Comparison of ENCODE assay signal across 1 cellular context in the genomic region with DNA sequence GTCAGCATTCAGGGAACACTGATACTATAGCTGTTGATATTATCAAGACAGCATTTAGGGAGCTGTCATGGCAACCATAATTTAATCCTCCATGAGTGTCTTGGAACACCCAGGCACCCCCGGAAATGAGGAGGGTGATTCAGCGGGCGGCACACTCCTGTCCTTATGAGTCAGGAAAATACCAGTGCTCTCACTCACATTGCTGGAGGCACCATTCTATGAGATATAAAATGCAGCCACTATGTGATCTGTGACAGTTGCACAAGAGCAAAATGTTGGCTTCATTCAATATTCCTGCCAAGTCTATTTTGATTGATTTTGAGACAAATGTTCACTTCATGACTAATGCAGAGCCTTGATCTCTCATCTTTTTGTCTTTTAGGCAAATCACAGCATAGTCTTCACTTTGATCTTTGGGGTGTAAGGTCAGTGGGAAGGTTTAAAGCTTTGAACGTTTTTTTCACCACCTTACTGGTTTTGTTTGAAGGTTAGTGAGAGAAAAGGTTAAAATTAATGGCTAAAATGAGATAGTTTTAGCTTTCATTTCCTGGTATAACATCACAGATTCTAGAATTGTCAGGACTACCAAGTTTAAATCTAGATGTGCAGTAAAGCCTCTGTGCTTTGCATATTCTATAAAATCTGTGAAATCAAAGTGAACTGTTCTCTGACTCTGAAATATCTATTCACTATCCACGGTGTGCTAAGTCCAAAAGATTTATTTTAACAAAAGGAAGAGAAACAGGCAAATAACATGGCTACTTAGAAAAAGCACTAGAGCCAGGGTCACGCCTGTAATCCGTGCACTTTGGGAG.
TF ChIP-seq lines count a peak whose summit lies in the region.

No MANE protein-coding gene starts in this region.

TF ChIP-seq in K562, 482 proteins besides CTCF, POLR2A, EP300 and RAD21 (continued from another document and continues in another):
- TF ChIP-seq CTBP1 (IDR thresholded peaks at IDR 0.05; ENCODE audit: borderline replicate concordance): no peak
- TF ChIP-seq, protein P1, sequence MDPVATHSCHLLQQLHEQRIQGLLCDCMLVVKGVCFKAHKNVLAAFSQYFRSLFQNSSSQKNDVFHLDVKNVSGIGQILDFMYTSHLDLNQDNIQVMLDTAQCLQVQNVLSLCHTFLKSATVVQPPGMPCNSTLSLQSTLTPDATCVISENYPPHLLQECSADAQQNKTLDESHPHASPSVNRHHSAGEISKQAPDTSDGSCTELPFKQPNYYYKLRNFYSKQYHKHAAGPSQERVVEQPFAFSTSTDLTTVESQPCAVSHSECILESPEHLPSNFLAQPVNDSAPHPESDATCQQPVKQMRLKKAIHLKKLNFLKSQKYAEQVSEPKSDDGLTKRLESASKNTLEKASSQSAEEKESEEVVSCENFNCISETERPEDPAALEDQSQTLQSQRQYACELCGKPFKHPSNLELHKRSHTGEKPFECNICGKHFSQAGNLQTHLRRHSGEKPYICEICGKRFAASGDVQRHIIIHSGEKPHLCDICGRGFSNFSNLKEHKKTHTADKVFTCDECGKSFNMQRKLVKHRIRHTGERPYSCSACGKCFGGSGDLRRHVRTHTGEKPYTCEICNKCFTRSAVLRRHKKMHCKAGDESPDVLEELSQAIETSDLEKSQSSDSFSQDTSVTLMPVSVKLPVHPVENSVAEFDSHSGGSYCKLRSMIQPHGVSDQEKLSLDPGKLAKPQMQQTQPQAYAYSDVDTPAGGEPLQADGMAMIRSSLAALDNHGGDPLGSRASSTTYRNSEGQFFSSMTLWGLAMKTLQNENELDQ (CRISPR knock-in tag; IDR thresholded peaks at IDR 0.05; ENCODE audit: borderline replicate concordance): no peak
- no peak for TF ChIP-seq CXXC5 (CRISPR knock-in tag; IDR thresholded peaks at IDR 0.05)
- no peak for TF ChIP-seq NFATC3 (IDR thresholded peaks at IDR 0.05)
- TF ChIP-seq NFRKB (IDR thresholded peaks at IDR 0.05; ENCODE audit: low read depth): no peak
- no peak for TF ChIP-seq ELF4 (CRISPR knock-in tag; IDR thresholded peaks at IDR 0.05)
- TF ChIP-seq KDM1A (IDR thresholded peaks at IDR 0.05): peak; percentile 83 to 91
- TF ChIP-seq ETV1 (tag; conservative IDR thresholded peaks at IDR 0.05; ENCODE audit: low read depth): peak; percentile 72
- no peak for TF ChIP-seq CREBBP (IDR thresholded peaks at IDR 0.05; ENCODE audit: low read depth, low read length)
- TF ChIP-seq, protein P2, sequence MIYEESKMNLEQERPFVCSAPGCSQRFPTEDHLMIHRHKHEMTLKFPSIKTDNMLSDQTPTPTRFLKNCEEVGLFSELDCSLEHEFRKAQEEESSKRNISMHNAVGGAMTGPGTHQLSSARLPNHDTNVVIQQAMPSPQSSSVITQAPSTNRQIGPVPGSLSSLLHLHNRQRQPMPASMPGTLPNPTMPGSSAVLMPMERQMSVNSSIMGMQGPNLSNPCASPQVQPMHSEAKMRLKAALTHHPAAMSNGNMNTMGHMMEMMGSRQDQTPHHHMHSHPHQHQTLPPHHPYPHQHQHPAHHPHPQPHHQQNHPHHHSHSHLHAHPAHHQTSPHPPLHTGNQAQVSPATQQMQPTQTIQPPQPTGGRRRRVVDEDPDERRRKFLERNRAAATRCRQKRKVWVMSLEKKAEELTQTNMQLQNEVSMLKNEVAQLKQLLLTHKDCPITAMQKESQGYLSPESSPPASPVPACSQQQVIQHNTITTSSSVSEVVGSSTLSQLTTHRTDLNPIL (CRISPR knock-in tag; IDR thresholded peaks at IDR 0.05): no peak
- TF ChIP-seq, protein P3, sequence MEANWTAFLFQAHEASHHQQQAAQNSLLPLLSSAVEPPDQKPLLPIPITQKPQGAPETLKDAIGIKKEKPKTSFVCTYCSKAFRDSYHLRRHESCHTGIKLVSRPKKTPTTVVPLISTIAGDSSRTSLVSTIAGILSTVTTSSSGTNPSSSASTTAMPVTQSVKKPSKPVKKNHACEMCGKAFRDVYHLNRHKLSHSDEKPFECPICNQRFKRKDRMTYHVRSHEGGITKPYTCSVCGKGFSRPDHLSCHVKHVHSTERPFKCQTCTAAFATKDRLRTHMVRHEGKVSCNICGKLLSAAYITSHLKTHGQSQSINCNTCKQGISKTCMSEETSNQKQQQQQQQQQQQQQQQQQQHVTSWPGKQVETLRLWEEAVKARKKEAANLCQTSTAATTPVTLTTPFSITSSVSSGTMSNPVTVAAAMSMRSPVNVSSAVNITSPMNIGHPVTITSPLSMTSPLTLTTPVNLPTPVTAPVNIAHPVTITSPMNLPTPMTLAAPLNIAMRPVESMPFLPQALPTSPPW (CRISPR knock-in tag; IDR thresholded peaks at IDR 0.05): peak; percentile 39; the same call in 1 of the 2 replicates
- no peak for TF ChIP-seq ASH1L (IDR thresholded peaks at IDR 0.05; ENCODE audit: borderline replicate concordance, low read depth, partially characterized antibody)
- TF ChIP-seq, protein P4, sequence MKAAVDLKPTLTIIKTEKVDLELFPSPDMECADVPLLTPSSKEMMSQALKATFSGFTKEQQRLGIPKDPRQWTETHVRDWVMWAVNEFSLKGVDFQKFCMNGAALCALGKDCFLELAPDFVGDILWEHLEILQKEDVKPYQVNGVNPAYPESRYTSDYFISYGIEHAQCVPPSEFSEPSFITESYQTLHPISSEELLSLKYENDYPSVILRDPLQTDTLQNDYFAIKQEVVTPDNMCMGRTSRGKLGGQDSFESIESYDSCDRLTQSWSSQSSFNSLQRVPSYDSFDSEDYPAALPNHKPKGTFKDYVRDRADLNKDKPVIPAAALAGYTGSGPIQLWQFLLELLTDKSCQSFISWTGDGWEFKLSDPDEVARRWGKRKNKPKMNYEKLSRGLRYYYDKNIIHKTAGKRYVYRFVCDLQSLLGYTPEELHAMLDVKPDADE (conservative IDR thresholded peaks at IDR 0.05; ENCODE audit: control insufficient read depth, low read depth, low read length): no peak
- TF ChIP-seq ZNF121 (CRISPR knock-in tag; conservative IDR thresholded peaks at IDR 0.05): peak; percentile 59
- peak; percentile 26; the same call in 1 of the 2 replicates for TF ChIP-seq BHLHE40 (IDR thresholded peaks at IDR 0.05; ENCODE audit: low read length)
- TF ChIP-seq ZNF444 (CRISPR knock-in tag; IDR thresholded peaks at IDR 0.05): no peak
- TF ChIP-seq PML (IDR thresholded peaks at IDR 0.05; ENCODE audit: low read length): no peak
- no peak for TF ChIP-seq HDAC3 (IDR thresholded peaks at IDR 0.05; ENCODE audit: borderline replicate concordance, partially characterized antibody)
- TF ChIP-seq PHF21A (IDR thresholded peaks at IDR 0.05; ENCODE audit: borderline replicate concordance, low read depth): no peak
- TF ChIP-seq RFX1 (IDR thresholded peaks at IDR 0.05): peak; percentile 86
- no peak for TF ChIP-seq YBX1 (IDR thresholded peaks at IDR 0.05)
- TF ChIP-seq, protein P5, sequence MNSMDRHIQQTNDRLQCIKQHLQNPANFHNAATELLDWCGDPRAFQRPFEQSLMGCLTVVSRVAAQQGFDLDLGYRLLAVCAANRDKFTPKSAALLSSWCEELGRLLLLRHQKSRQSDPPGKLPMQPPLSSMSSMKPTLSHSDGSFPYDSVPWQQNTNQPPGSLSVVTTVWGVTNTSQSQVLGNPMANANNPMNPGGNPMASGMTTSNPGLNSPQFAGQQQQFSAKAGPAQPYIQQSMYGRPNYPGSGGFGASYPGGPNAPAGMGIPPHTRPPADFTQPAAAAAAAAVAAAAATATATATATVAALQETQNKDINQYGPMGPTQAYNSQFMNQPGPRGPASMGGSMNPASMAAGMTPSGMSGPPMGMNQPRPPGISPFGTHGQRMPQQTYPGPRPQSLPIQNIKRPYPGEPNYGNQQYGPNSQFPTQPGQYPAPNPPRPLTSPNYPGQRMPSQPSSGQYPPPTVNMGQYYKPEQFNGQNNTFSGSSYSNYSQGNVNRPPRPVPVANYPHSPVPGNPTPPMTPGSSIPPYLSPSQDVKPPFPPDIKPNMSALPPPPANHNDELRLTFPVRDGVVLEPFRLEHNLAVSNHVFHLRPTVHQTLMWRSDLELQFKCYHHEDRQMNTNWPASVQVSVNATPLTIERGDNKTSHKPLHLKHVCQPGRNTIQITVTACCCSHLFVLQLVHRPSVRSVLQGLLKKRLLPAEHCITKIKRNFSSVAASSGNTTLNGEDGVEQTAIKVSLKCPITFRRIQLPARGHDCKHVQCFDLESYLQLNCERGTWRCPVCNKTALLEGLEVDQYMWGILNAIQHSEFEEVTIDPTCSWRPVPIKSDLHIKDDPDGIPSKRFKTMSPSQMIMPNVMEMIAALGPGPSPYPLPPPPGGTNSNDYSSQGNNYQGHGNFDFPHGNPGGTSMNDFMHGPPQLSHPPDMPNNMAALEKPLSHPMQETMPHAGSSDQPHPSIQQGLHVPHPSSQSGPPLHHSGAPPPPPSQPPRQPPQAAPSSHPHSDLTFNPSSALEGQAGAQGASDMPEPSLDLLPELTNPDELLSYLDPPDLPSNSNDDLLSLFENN (IDR thresholded peaks at IDR 0.05; ENCODE audit: low read depth in 2 of 2, low read length in 2 of 2): no peak
- TF ChIP-seq, protein P6, sequence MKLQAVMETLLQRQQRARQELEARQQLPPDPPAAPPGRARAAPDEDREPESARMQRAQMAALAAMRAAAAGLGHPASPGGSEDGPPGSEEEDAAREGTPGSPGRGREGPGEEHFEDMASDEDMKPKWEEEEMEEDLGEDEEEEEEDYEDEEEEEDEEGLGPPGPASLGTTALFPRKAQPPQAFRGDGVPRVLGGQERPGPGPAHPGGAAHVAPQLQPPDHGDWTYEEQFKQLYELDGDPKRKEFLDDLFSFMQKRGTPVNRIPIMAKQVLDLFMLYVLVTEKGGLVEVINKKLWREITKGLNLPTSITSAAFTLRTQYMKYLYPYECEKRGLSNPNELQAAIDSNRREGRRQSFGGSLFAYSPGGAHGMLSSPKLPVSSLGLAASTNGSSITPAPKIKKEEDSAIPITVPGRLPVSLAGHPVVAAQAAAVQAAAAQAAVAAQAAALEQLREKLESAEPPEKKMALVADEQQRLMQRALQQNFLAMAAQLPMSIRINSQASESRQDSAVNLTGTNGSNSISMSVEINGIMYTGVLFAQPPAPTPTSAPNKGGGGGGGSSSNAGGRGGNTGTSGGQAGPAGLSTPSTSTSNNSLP (IDR thresholded peaks at IDR 0.05; ENCODE audit: borderline replicate concordance, low read depth, low read length): 0 out of 2 replicates have a peak, but pooled peaks have one; percentile 58
- TF ChIP-seq BMI1 (IDR thresholded peaks at IDR 0.05; ENCODE audit: low read length): no peak
- no peak for TF ChIP-seq NR1H2 (CRISPR knock-in tag; IDR thresholded peaks at IDR 0.05)
- 0 out of 4 replicates have a peak, but pooled peaks of 1 of the 2 experiments have one; percentile 23 for TF ChIP-seq HDAC1 (IDR thresholded peaks at IDR 0.05)
- TF ChIP-seq DIDO1 (tag; IDR thresholded peaks at IDR 0.05; ENCODE audit: low read depth): no peak
- TF ChIP-seq, protein P7, sequence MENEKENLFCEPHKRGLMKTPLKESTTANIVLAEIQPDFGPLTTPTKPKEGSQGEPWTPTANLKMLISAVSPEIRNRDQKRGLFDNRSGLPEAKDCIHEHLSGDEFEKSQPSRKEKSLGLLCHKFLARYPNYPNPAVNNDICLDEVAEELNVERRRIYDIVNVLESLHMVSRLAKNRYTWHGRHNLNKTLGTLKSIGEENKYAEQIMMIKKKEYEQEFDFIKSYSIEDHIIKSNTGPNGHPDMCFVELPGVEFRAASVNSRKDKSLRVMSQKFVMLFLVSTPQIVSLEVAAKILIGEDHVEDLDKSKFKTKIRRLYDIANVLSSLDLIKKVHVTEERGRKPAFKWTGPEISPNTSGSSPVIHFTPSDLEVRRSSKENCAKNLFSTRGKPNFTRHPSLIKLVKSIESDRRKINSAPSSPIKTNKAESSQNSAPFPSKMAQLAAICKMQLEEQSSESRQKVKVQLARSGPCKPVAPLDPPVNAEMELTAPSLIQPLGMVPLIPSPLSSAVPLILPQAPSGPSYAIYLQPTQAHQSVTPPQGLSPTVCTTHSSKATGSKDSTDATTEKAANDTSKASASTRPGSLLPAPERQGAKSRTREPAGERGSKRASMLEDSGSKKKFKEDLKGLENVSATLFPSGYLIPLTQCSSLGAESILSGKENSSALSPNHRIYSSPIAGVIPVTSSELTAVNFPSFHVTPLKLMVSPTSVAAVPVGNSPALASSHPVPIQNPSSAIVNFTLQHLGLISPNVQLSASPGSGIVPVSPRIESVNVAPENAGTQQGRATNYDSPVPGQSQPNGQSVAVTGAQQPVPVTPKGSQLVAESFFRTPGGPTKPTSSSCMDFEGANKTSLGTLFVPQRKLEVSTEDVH (IDR thresholded peaks at IDR 0.05; ENCODE audit: low read depth, partially characterized antibody): no peak
- TF ChIP-seq HNRNPH1 (optimal IDR thresholded peaks at IDR 0.05; ENCODE audit: low read depth, low read length): no peak
- no peak for TF ChIP-seq RB1 (IDR thresholded peaks at IDR 0.05; ENCODE audit: low read depth)
- no peak for TF ChIP-seq XRCC5 (IDR thresholded peaks at IDR 0.05; ENCODE audit: low read depth, low read length)
- no peak for TF ChIP-seq ZNF140 (CRISPR knock-in tag; IDR thresholded peaks at IDR 0.05)
- no peak for TF ChIP-seq NR2C1 (IDR thresholded peaks at IDR 0.05)
- TF ChIP-seq NR2C1 (tag; IDR thresholded peaks at IDR 0.05): no peak
- TF ChIP-seq, protein P8, sequence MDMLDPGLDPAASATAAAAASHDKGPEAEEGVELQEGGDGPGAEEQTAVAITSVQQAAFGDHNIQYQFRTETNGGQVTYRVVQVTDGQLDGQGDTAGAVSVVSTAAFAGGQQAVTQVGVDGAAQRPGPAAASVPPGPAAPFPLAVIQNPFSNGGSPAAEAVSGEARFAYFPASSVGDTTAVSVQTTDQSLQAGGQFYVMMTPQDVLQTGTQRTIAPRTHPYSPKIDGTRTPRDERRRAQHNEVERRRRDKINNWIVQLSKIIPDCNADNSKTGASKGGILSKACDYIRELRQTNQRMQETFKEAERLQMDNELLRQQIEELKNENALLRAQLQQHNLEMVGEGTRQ (CRISPR knock-in tag; IDR thresholded peaks at IDR 0.05): no peak
- peak; percentile 32 for TF ChIP-seq FOS (IDR thresholded peaks at IDR 0.05; ENCODE audit: extremely low read depth, insufficient read length)
- no peak for TF ChIP-seq RUNX1 (IDR thresholded peaks at IDR 0.05; ENCODE audit: low read depth)
- no peak for TF ChIP-seq PTRF (tag; IDR thresholded peaks at IDR 0.05)
- no peak for TF ChIP-seq ESRRA (IDR thresholded peaks at IDR 0.05; ENCODE audit: borderline replicate concordance, low read depth)
- TF ChIP-seq XRCC3 (IDR thresholded peaks at IDR 0.05): no peak
- TF ChIP-seq FOXM1 (IDR thresholded peaks at IDR 0.05; ENCODE audit: low read depth): no peak
- no peak for TF ChIP-seq FOXM1 (CRISPR knock-in tag; IDR thresholded peaks at IDR 0.05; ENCODE audit: low read depth)
- no peak for TF ChIP-seq SAP30 (IDR thresholded peaks at IDR 0.05; ENCODE audit: borderline replicate concordance, insufficient read depth, low read depth, low read length, poor library complexity, severe bottlenecking)
- no peak for TF ChIP-seq ZNF79 (CRISPR knock-in tag; IDR thresholded peaks at IDR 0.05; ENCODE audit: low read depth)
- no peak for TF ChIP-seq SIN3B (IDR thresholded peaks at IDR 0.05; ENCODE audit: low read depth)
- TF ChIP-seq HSF4 (CRISPR knock-in tag; IDR thresholded peaks at IDR 0.05; ENCODE audit: borderline replicate concordance): no peak
- no peak for TF ChIP-seq HNRNPLL (IDR thresholded peaks at IDR 0.05; ENCODE audit: low read depth, low read length, poor library complexity, severe bottlenecking)
- no peak for TF ChIP-seq STAT5B (CRISPR knock-in tag; IDR thresholded peaks at IDR 0.05)
- TF ChIP-seq NR2C2 (CRISPR knock-in tag; IDR thresholded peaks at IDR 0.05): no peak
- TF ChIP-seq NR2C2 (tag; IDR thresholded peaks at IDR 0.05): peak; percentile 70
- TF ChIP-seq ZNF561 (CRISPR knock-in tag; conservative IDR thresholded peaks at IDR 0.05): no peak
- TF ChIP-seq SMARCE1 (IDR thresholded peaks at IDR 0.05): peak; percentile 47; the same call in 1 of the 2 replicates
- TF ChIP-seq TARDBP (IDR thresholded peaks at IDR 0.05): no peak
